Comparison of ENCODE assay signal across 16 cellular contexts in genomic region chr15:66848116-66848515, GRCh38.
"Had no signal": no experiment of that assay in that cellular context is flagged by ENCODE, and none has a peak within 500 bp of the region (broad histone marks: within the 10 kb centered on the region; RNA-seq: fewer than 3 reads in every experiment).

No MANE protein-coding gene starts in this region.

- H3K36me3 ChIP-seq: adrenal gland, lower lobe of right lung, SJCRH30, upper lobe of left lung had no signal

- H3K9me3 Mint-ChIP-seq: activated naive CD4-positive, alpha-beta T cell treated with anti-CD3 and anti-CD28 coated beads for 36 hours; activated T-helper 1 cell treated with anti-CD3 and anti-CD28 coated beads, Interleukin-12 subunit alpha, Interleukin-12 subunit beta, Interleukin-2, Interleukin-4 antibody, amounts not matched to agents 30 ng/mL and 10 ng/mL and 1 ng/mL, durations not matched to agents 14 hours and 24 hours and 36 hours; central memory CD8-positive, alpha-beta T cell; natural killer cell treated with Interleukin-12 subunit alpha and Interleukin-12 subunit beta and Interleukin-15 and Interleukin-18, amount 100 ng/mL, for 72 hours; stimulated activated naive B cell treated with anti-CD40 and anti-IgM and Interleukin-4, amounts not matched to agents 10 μg/mL and 1 μg/mL and 100 μg/mL, for 72 hours had no signal

- H3K27ac Mint-ChIP-seq: activated naive CD4-positive, alpha-beta T cell treated with anti-CD3 and anti-CD28 coated beads for 36 hours; activated T-helper 1 cell treated with anti-CD3 and anti-CD28 coated beads, Interleukin-12 subunit alpha, Interleukin-12 subunit beta, Interleukin-2, Interleukin-4 antibody, amounts not matched to agents 30 ng/mL and 10 ng/mL and 1 ng/mL, durations not matched to agents 14 hours and 24 hours and 36 hours; natural killer cell treated with Interleukin-12 subunit alpha and Interleukin-12 subunit beta and Interleukin-15 and Interleukin-18, amount 100 ng/mL, for 72 hours; stimulated activated naive B cell treated with anti-CD40 and anti-IgM and Interleukin-4, amounts not matched to agents 10 μg/mL and 1 μg/mL and 100 μg/mL, for 72 hours had no signal

- H3K4me3 Mint-ChIP-seq: activated naive CD4-positive, alpha-beta T cell treated with anti-CD3 and anti-CD28 coated beads for 36 hours; activated T-helper 1 cell treated with anti-CD3 and anti-CD28 coated beads, Interleukin-12 subunit alpha, Interleukin-12 subunit beta, Interleukin-2, Interleukin-4 antibody, amounts not matched to agents 30 ng/mL and 10 ng/mL and 1 ng/mL, durations not matched to agents 14 hours and 24 hours and 36 hours; central memory CD8-positive, alpha-beta T cell; natural killer cell treated with Interleukin-12 subunit alpha and Interleukin-12 subunit beta and Interleukin-15 and Interleukin-18, amount 100 ng/mL, for 72 hours; stimulated activated naive B cell treated with anti-CD40 and anti-IgM and Interleukin-4, amounts not matched to agents 10 μg/mL and 1 μg/mL and 100 μg/mL, for 72 hours had no signal

- H3K27ac ChIP-seq: adrenal gland, lower lobe of right lung, parathyroid adenoma, SJCRH30 had no signal

- H3K27me3 ChIP-seq: adrenal gland, SJCRH30, upper lobe of left lung had no signal

- DNase-seq: activated naive CD4-positive, alpha-beta T cell treated with anti-CD3 and anti-CD28 coated beads for 36 hours; dermis blood vessel endothelial cell; hippocampal formation; kidney glomerular epithelial cell; retina; stimulated activated naive B cell treated with anti-CD40 and anti-IgM and Interleukin-4, amounts not matched to agents 10 μg/mL and 1 μg/mL and 100 μg/mL, for 72 hours had no signal

- H3K4me1 ChIP-seq: parathyroid adenoma had no signal

- H3K4me3 ChIP-seq: adrenal gland, lower lobe of right lung, SJCRH30, upper lobe of left lung had no signal

- ATAC-seq: activated CD4-positive, CD25-positive, alpha-beta regulatory T cell treated with anti-CD3 and anti-CD28 coated beads, Interleukin-2, amount 50 U/mL, for 24 hours; esophagus mucosa; lower lobe of right lung; natural killer cell treated with Interleukin-12 subunit alpha and Interleukin-12 subunit beta and Interleukin-15 and Interleukin-18, amount 100 ng/mL, for 72 hours; stimulated activated naive B cell treated with anti-CD40 and anti-IgM and Interleukin-4, amounts not matched to agents 10 μg/mL and 1 μg/mL and 100 μg/mL, for 72 hours had no signal

- H3K9me3 ChIP-seq: adrenal gland, lower lobe of right lung, SJCRH30, upper lobe of left lung had no signal

- H3K36me3 Mint-ChIP-seq: natural killer cell treated with Interleukin-12 subunit alpha and Interleukin-12 subunit beta and Interleukin-15 and Interleukin-18, amount 100 ng/mL, for 72 hours; stimulated activated naive B cell treated with anti-CD40 and anti-IgM and Interleukin-4, amounts not matched to agents 10 μg/mL and 1 μg/mL and 100 μg/mL, for 72 hours had no signal
